8 cellular contexts compared by ENCODE assay signal in genomic region chr9:89603629-89604462, GRCh38. TPM values are rescaled to one million over a fixed set of nuclear protein-coding genes. Genes with fewer than 3 reads are reported as not detected.
DNase-seq lines count a peak whose midpoint lies in the region; ATAC-seq and TF ChIP-seq lines count a peak whose summit lies in the region.

No MANE protein-coding gene starts in this region.

- TF ChIP-seq CTCF in MM.1S (IDR thresholded peaks at IDR 0.05; ENCODE audit: low read length) (peak; percentile 51), breast epithelium (IDR thresholded peaks at IDR 0.05) (peak in 2 of 3 donors; percentile 42 to 44), gastrocnemius medialis (IDR thresholded peaks at IDR 0.05 in 4 of 5, conservative IDR thresholded peaks at IDR 0.05 in 1 of 5) (peak; percentile 38 to 67 (median 59))

- H3K4me1 ChIP-seq in MM.1S (ENCODE audit: low read length) (peaks cover 4% of the 10 kb centered on the region; the same call in 1 of the 2 replicates), breast epithelium (peaks cover 6 to 22% of the 10 kb centered on the region in 2 donors), gastrocnemius medialis (peaks cover 14 to 23% of the 10 kb centered on the region in 2 donors)

- H3K27me3 ChIP-seq in MM.1S (replicated peaks; ENCODE audit: insufficient read depth, low read length): peaks cover 27% of the 10 kb centered on the region
- H3K27me3 ChIP-seq in breast epithelium: no peaks in the 10 kb centered on the region
- H3K27me3 ChIP-seq in gastrocnemius medialis: no peaks in the 10 kb centered on the region

- H3F3A ChIP-seq in MM.1S (ENCODE audit: insufficient read depth, low read length): peaks cover 22% of the 10 kb centered on the region

- peak overlapping the region; percentile 25; the same call in 1 of the 2 replicates for H3K9ac ChIP-seq in MM.1S (ENCODE audit: low read length)

- H3K79me2 ChIP-seq in MM.1S (ENCODE audit: low read length): no peaks in the 10 kb centered on the region

- H3K9me2 ChIP-seq in MM.1S (replicated peaks; ENCODE audit: insufficient read depth, low read length): no peaks in the 10 kb centered on the region

- DNase-seq in DMS153 (lab: John Stamatoyannopoulos, UW) (peak; percentile 87), MM.1S (peak; percentile 68), SW480 (ENCODE audit: low spot score) (peak; percentile 75), breast epithelium (ENCODE audit: low spot score in 2 of 2) (peak; percentile 24 to 74), inferior parietal cortex (ENCODE audit: extremely low spot score) (peak; percentile 65), gastrocnemius medialis (peak; percentile 75 to 87), HPDE6-E6E7 (ENCODE audit: extremely low spot score) (no peak)

- peak overlapping the region; percentile 100 for H3K4me2 ChIP-seq in MM.1S (ENCODE audit: low read depth, low read length)

- H2AFZ ChIP-seq in MM.1S (ENCODE audit: low read length): peak overlapping the region; percentile 86

- no peaks in the 10 kb centered on the region for H3K9me3 ChIP-seq in MM.1S (replicated peaks; ENCODE audit: insufficient read depth, low read length)
- no peaks in the 10 kb centered on the region for H3K9me3 ChIP-seq in breast epithelium
- H3K9me3 ChIP-seq in gastrocnemius medialis: no peaks in the 10 kb centered on the region

- no peaks in the 10 kb centered on the region for H4K20me1 ChIP-seq in MM.1S (ENCODE audit: insufficient read depth, low read length)

- peak; percentile 28 to 32 for ATAC-seq in gastrocnemius medialis
- ATAC-seq in GM18870 (IDR thresholded peaks at IDR 0.05; ENCODE audit: unreplicated experiment): no peak

- intact Hi-C loops in breast epithelium (cut with DNase I; ENCODE audit: low total_unique reads) (loop anchor here (10.0 kb wide), 1 partner anchor 501 kb away; no protein-coding TSS in a partner anchor), gastrocnemius medialis (cut with DNase I; ENCODE audit: low total_unique reads) (loop anchor here (1.0 to 10.0 kb wide), 8 partner anchors 72 to 1819 kb away; partner anchors contain the start of gene NFIL3)

- H3K4me3 ChIP-seq in MM.1S (ENCODE audit: low read length) (peak overlapping the region; percentile 74), breast epithelium (peak overlapping the region; percentile 65 to 79 (median 71)), gastrocnemius medialis (peak overlapping the region; percentile 73 to 84 (median 78))

- H3K27ac ChIP-seq in MM.1S (ENCODE audit: low read length): no peak overlapping the region
- H3K27ac ChIP-seq in breast epithelium: no peak overlapping the region
- H3K27ac ChIP-seq in gastrocnemius medialis: peak overlapping the region; percentile 92 to 94 (median 94)

- H3K36me3 ChIP-seq in MM.1S (replicated peaks; ENCODE audit: insufficient read depth, low read length) (no peaks in the 10 kb centered on the region), breast epithelium (no peaks in the 10 kb centered on the region), gastrocnemius medialis (peaks cover 0 to 14% of the 10 kb centered on the region in 2 donors)

- in situ Hi-C loops in gastrocnemius medialis (cut with MboI; ENCODE audit: low sequenced_read_pairs in 4 of 4): loop anchor here (5.0 to 25.0 kb wide), 2 partner anchors 283 to 498 kb away; no protein-coding TSS in a partner anchor

- no peak for TF ChIP-seq POLR2A in breast epithelium (IDR thresholded peaks at IDR 0.05)
- TF ChIP-seq POLR2A in gastrocnemius medialis (IDR thresholded peaks at IDR 0.05): no peak

RNA-seq across cellular contexts. Expression of gene GADD45G, which starts 1.0 kb away (rescaled TPM):
- total RNA-seq in breast epithelium (10 to 100 TPM; 13.0 to 24.3 (median 15.8) TPM), gastrocnemius medialis (100 to 1,000 TPM in 3 of 4 donors, 10 to 100 TPM in 1; 84.6 to 154 (median 117) TPM)

Comparison
In these comparisons a context has a peak if more than half of its experiments do, and no peak if none do; other contexts are left out.
1. H3K27ac ChIP-seq: peak in gastrocnemius medialis (4 of 4); none in MM.1S (single experiment) and breast epithelium (0 of 2).
2. Peak in every context shown above with its lines, with median percentiles within 50 percentile points of each other: H3K4me3 ChIP-seq and CTCF ChIP-seq.